ENCODE assay signal across 15 cellular contexts in genomic region chr6:158016571-158017383, GRCh38. TPM values are rescaled to one million over a fixed set of nuclear protein-coding genes. Genes with fewer than 3 reads are reported as not detected.
DNase-seq lines count a peak whose midpoint lies in the region; ATAC-seq and TF ChIP-seq lines count a peak whose summit lies in the region.
"Had no signal": no experiment of that assay in that cellular context is flagged by ENCODE, and none has a peak within 500 bp of the region (broad histone marks: within the 10 kb centered on the region; RNA-seq: fewer than 3 reads in every experiment).

No MANE protein-coding gene starts in this region.

- H3K27me3 ChIP-seq in right atrium auricular region (no peaks in the 10 kb centered on the region), upper lobe of right lung (no peaks in the 10 kb centered on the region), Karpas-422 (ENCODE audit: low read length) (no peaks in the 10 kb centered on the region)
- H3K27me3 ChIP-seq: adrenal gland, gastrocnemius medialis, thyroid gland had no signal

- H3K4me2 ChIP-seq in Karpas-422 (ENCODE audit: low read depth, low read length, poor library complexity, severe bottlenecking) = no peak overlapping the region

- no peaks in the 10 kb centered on the region for H3K9me2 ChIP-seq in Karpas-422 (replicated peaks; ENCODE audit: insufficient read depth, low read length)

- H3K36me3 ChIP-seq in right atrium auricular region = no peaks in the 10 kb centered on the region
- H3K36me3 ChIP-seq in upper lobe of right lung = no peaks in the 10 kb centered on the region
- H3K36me3 ChIP-seq in Karpas-422 (ENCODE audit: insufficient read depth, low read length) = no peaks in the 10 kb centered on the region
- H3K36me3 ChIP-seq: adrenal gland, gastrocnemius medialis, thyroid gland had no signal

- ATAC-seq in Right ventricle myocardium superior (ENCODE audit: poor library complexity) (no peak), upper lobe of right lung (peak; percentile 18)
- ATAC-seq: gastrocnemius medialis had no signal

- H3K27ac ChIP-seq in right atrium auricular region (peak overlapping the region in 1 of 2 donors; percentile 22), coronary artery (no peak overlapping the region), upper lobe of right lung (no peak overlapping the region), Karpas-422 (ENCODE audit: low read length) (no peak overlapping the region)
- H3K27ac ChIP-seq: adrenal gland, gastrocnemius medialis, HL-60, thyroid gland had no signal

- H3K9me3 ChIP-seq in right atrium auricular region = no peaks in the 10 kb centered on the region
- no peaks in the 10 kb centered on the region for H3K9me3 ChIP-seq in upper lobe of right lung
- no peaks in the 10 kb centered on the region for H3K9me3 ChIP-seq in Karpas-422 (ENCODE audit: low read length)
- H3K9me3 ChIP-seq: adrenal gland, gastrocnemius medialis, thyroid gland had no signal

- no peak for TF ChIP-seq CTCF in right atrium auricular region (IDR thresholded peaks at IDR 0.05)
- TF ChIP-seq CTCF in coronary artery (IDR thresholded peaks at IDR 0.05) = no peak
- TF ChIP-seq CTCF in upper lobe of right lung (IDR thresholded peaks at IDR 0.05) = no peak
- no peak for TF ChIP-seq CTCF in GM13977 (IDR thresholded peaks at IDR 0.05; ENCODE audit: extremely low read depth, insufficient read depth, missing control alignments)

- no peaks in the 10 kb centered on the region for H4K20me1 ChIP-seq in Karpas-422 (ENCODE audit: insufficient read depth, low read depth, low read length)

- DNase-seq in Right ventricle myocardium superior (peak; percentile 33), right atrium auricular region (ENCODE audit: low spot score) (no peak), coronary artery (ENCODE audit: low spot score) (peak; percentile 47), middle frontal gyrus (ENCODE audit: extremely low spot score, low spot score) (peak; percentile 49), upper lobe of right lung (peak; percentile 50), Karpas-422 (no peak), GM13977 (ENCODE audit: low spot score) (no peak), AG08396 (ENCODE audit: low spot score) (no peak)
- DNase-seq: activated CD4-positive, alpha-beta T cell treated with anti-CD3 and anti-CD28 coated beads for 1 hour; activated T-cell treated with anti-CD3 and anti-CD28 coated beads for 4 hours; gastrocnemius medialis; islet precursor cell; thyroid gland had no signal

- in situ Hi-C loops in GM13977 (cut with MboI; ENCODE audit: low pct_unique_long_range_greater_than_20kb, low sequenced_read_pairs, unreplicated experiment) = no loop called here

- H3K4me3 ChIP-seq in right atrium auricular region = no peak overlapping the region
- H3K4me3 ChIP-seq in coronary artery = no peak overlapping the region
- no peak overlapping the region for H3K4me3 ChIP-seq in upper lobe of right lung
- no peak overlapping the region for H3K4me3 ChIP-seq in Karpas-422 (ENCODE audit: low read length)
- H3K4me3 ChIP-seq: adrenal gland, gastrocnemius medialis, thyroid gland had no signal

- no peak overlapping the region for H2AFZ ChIP-seq in Karpas-422 (ENCODE audit: low read length)

- intact Hi-C loops in Right ventricle myocardium superior (cut with DNase I) = no loop called here
- intact Hi-C loops in upper lobe of right lung (cut with DNase I) = no loop called here

- no peaks in the 10 kb centered on the region for H3K79me2 ChIP-seq in Karpas-422 (ENCODE audit: low read length)

- peaks cover 0 to 28% of the 10 kb centered on the region in 2 donors for H3K4me1 ChIP-seq in right atrium auricular region
- H3K4me1 ChIP-seq in upper lobe of right lung = peaks cover 4% of the 10 kb centered on the region
- H3K4me1 ChIP-seq in Karpas-422 (ENCODE audit: low read length) = no peaks in the 10 kb centered on the region
- H3K4me1 ChIP-seq: gastrocnemius medialis had no signal

- no peak overlapping the region for H3K9ac ChIP-seq in Karpas-422 (ENCODE audit: low read length)

RNA-seq across cellular contexts. Expression of gene SYNJ2, which starts 35.1 kb away (rescaled TPM):
- total RNA-seq in Right ventricle myocardium superior = 14.0 TPM
- total RNA-seq in right atrium auricular region = 10 to 100 TPM; 10.1 to 20.0 TPM
- 7.2 TPM for total RNA-seq in upper lobe of right lung
- total RNA-seq in Karpas-422 (2014; rRNA removed; shearing (Covaris generic); ENCODE audit: low replicate concordance) = 0.04 TPM in 1 of 2 replicates, not detected in the other

Comparison
In these comparisons a context has a peak if more than half of its experiments do, and no peak if none do; other contexts are left out.
1. DNase-seq: peak in Right ventricle myocardium superior (single experiment), coronary artery (single experiment), middle frontal gyrus (single experiment) and upper lobe of right lung (single experiment); none in right atrium auricular region (single experiment), Karpas-422 (single experiment), GM13977 (single experiment) and AG08396 (single experiment).